ENCODE assay signal across 12 cellular contexts in the genomic region with DNA sequence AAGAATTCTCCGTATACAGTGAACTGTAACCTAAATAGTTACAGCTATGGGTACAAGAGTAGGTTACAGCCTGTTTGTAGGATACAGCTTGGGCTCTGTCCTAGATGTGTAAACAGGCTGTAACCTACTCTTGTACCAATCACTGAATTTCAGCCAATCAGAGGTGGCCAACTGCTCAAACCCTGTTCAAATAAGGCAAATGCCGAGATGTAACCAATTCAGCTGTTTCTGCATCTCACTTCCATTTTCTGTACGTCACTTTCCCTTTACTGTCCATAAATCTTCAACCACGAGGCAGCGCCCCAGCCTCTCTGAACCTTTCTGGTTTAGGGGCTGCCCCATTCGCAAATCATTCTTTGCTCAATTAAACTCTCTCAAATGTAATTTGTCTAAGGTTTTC. TPM values are rescaled to one million over a fixed set of nuclear protein-coding genes. Genes with fewer than 3 reads are reported as not detected.
DNase-seq lines count a peak whose midpoint lies in the region; ATAC-seq and TF ChIP-seq lines count a peak whose summit lies in the region.
"Had no signal": no experiment of that assay in that cellular context is flagged by ENCODE, and none has a peak within 500 bp of the region (broad histone marks: within the 10 kb centered on the region; RNA-seq: fewer than 3 reads in every experiment).

No MANE protein-coding gene starts in this region.

- H3K36me3 Mint-ChIP-seq in mesothelial cell of epicardium, result no peaks in the 10 kb centered on the region

- intact Hi-C loops in posterior cingulate gyrus (cut with DNase I), result no loop called here

- H3K4me1 Mint-ChIP-seq in mesothelial cell of epicardium, result peaks cover 4% of the 10 kb centered on the region

- H3K9me3 Mint-ChIP-seq in mesothelial cell of epicardium, result peaks cover 7% of the 10 kb centered on the region

- DNase-seq in mesothelial cell of epicardium (ENCODE audit: low spot score in 2 of 2, unreplicated experiment in 2 of 2) (no peak), amniotic stem cell (lab: John Stamatoyannopoulos, UW) (no peak), posterior cingulate gyrus (no peak), HAP-1 (ENCODE audit: low spot score in 2 of 2) (no peak)
- DNase-seq: activated CD4-positive, alpha-beta T cell treated with anti-CD3 and anti-CD28 coated beads, Interleukin-2, amount 50 U/mL, for 48 hours; NCI-H2029 treated with DMSO at 0.1 percent for 48 hours; stimulated activated CD4-positive, alpha-beta T cell treated with anti-CD3 and anti-CD28 coated beads, Interleukin-4, amount 100 ng/mL, for 4 hours had no signal

- peak; percentile 84 for ATAC-seq in GM19043 (IDR thresholded peaks at IDR 0.05; ENCODE audit: low read depth, unreplicated experiment)
- peak; percentile 86 for ATAC-seq in GM21825 (IDR thresholded peaks at IDR 0.05; ENCODE audit: unreplicated experiment)
- ATAC-seq in HG03354 (IDR thresholded peaks at IDR 0.05; ENCODE audit: poor library complexity, severe bottlenecking, unreplicated experiment), result peak; percentile 91

- H3K4me1 ChIP-seq in HAP-1, result no peaks in the 10 kb centered on the region

- no peak overlapping the region for H3K4me3 ChIP-seq in HAP-1
- H3K4me3 ChIP-seq: SJSA1 had no signal

- no peak overlapping the region for H3K4me3 Mint-ChIP-seq in mesothelial cell of epicardium

- peak overlapping the region; percentile 75 for H3K27ac Mint-ChIP-seq in mesothelial cell of epicardium

- no peaks in the 10 kb centered on the region for H3K27me3 ChIP-seq in HAP-1 (ENCODE audit: low read depth)
- H3K27me3 ChIP-seq: SJSA1 had no signal

- in situ Hi-C loops in HAP-1 (cut with MboI; ENCODE audit: low sequenced_read_pairs), result no loop called here

- H3K27me3 Mint-ChIP-seq in mesothelial cell of epicardium (ENCODE audit: low read depth), result no peaks in the 10 kb centered on the region

- H3K9me3 ChIP-seq in HAP-1, result no peaks in the 10 kb centered on the region
- H3K9me3 ChIP-seq: SJSA1 had no signal

- no peak for TF ChIP-seq CTCF in mesothelial cell of epicardium (IDR thresholded peaks at IDR 0.05; ENCODE audit: unreplicated experiment)

- no peaks in the 10 kb centered on the region for H3K36me3 ChIP-seq in HAP-1 (replicated peaks)

RNA-seq across cellular contexts. Expression of a gene that starts 8.3 kb away (rescaled TPM):
- 0.18 to 0.27 TPM (median 0.23 TPM) in 3 replicates for total RNA-seq in mesothelial cell of epicardium
- total RNA-seq: astrocyte, SJSA1 had no signal

RNA-seq across cellular contexts. Expression of a gene that starts 39.1 kb away (rescaled TPM):
- 63.2 to 65.7 TPM (median 64.0 TPM) in 3 replicates for total RNA-seq in mesothelial cell of epicardium

RNA-seq across cellular contexts. Expression of a gene that starts 39.4 kb away (rescaled TPM):
- total RNA-seq in mesothelial cell of epicardium, result 54.1 to 59.8 TPM (median 58.0 TPM) in 3 replicates
